1 cellular context compared by ENCODE assay signal in genomic region chr20:58622671-58623578, GRCh38.
TF ChIP-seq lines count a peak whose summit lies in the region.

No MANE protein-coding gene starts in this region.

TF ChIP-seq in IMR-90, 13 proteins besides CTCF, POLR2A, EP300 and RAD21 (continued from another document):
- TF ChIP-seq, protein P1, sequence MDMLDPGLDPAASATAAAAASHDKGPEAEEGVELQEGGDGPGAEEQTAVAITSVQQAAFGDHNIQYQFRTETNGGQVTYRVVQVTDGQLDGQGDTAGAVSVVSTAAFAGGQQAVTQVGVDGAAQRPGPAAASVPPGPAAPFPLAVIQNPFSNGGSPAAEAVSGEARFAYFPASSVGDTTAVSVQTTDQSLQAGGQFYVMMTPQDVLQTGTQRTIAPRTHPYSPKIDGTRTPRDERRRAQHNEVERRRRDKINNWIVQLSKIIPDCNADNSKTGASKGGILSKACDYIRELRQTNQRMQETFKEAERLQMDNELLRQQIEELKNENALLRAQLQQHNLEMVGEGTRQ (IDR thresholded peaks at IDR 0.05; ENCODE audit: low read depth, low read length): no peak
- TF ChIP-seq CEBPB (IDR thresholded peaks at IDR 0.05; ENCODE audit: low read depth, low read length): no peak
- TF ChIP-seq RCOR1 (IDR thresholded peaks at IDR 0.05; ENCODE audit: insufficient replicate concordance, low read length): no peak
- TF ChIP-seq FOS (IDR thresholded peaks at IDR 0.05; ENCODE audit: low read depth, low read length): no peak
- TF ChIP-seq NFE2L2 (IDR thresholded peaks at IDR 0.05; ENCODE audit: low read depth, low read length): no peak
- no peak for TF ChIP-seq MAZ (IDR thresholded peaks at IDR 0.05; ENCODE audit: borderline replicate concordance, low read depth, low read length)
- TF ChIP-seq BHLHE40 (IDR thresholded peaks at IDR 0.05; ENCODE audit: low read depth, low read length): no peak
- TF ChIP-seq, protein P2, sequence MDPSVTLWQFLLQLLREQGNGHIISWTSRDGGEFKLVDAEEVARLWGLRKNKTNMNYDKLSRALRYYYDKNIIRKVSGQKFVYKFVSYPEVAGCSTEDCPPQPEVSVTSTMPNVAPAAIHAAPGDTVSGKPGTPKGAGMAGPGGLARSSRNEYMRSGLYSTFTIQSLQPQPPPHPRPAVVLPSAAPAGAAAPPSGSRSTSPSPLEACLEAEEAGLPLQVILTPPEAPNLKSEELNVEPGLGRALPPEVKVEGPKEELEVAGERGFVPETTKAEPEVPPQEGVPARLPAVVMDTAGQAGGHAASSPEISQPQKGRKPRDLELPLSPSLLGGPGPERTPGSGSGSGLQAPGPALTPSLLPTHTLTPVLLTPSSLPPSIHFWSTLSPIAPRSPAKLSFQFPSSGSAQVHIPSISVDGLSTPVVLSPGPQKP (IDR thresholded peaks at IDR 0.05; ENCODE audit: borderline replicate concordance, low read depth, low read length): no peak
- no peak for TF ChIP-seq MAFK (IDR thresholded peaks at IDR 0.05; ENCODE audit: low read depth, low read length)
- TF ChIP-seq SMC3 (IDR thresholded peaks at IDR 0.05; ENCODE audit: low read depth, low read length): no peak
